17 cellular contexts compared by ENCODE assay signal in genomic region chr4:94488667-94489066, GRCh38. TPM values are rescaled to one million over a fixed set of nuclear protein-coding genes. Genes with fewer than 3 reads are reported as not detected.
DNase-seq lines count a peak whose midpoint lies in the region; ATAC-seq and TF ChIP-seq lines count a peak whose summit lies in the region.
"Had no signal": no experiment of that assay in that cellular context is flagged by ENCODE, and none has a peak within 500 bp of the region (broad histone marks: within the 10 kb centered on the region; RNA-seq: fewer than 3 reads in every experiment).

No MANE protein-coding gene starts in this region.

- no CpG with 5 or more reads among the region's 4 CpGs for WGBS in neuronal stem cell (ENCODE audit: extremely low coverage in 2 of 2, insufficient read length in 2 of 2, insufficient replicate concordance in 1 of 2), 2 donors

- no peak overlapping the region for H3K27ac ChIP-seq in neuronal stem cell (replicated peaks; ENCODE audit: low read length)
- H3K27ac ChIP-seq: left lung, neutrophil had no signal

- H3K79me1 ChIP-seq in neuronal stem cell (ENCODE audit: low read depth, low read length): no peaks in the 10 kb centered on the region

- no peak overlapping the region for H3K23ac ChIP-seq in neuronal stem cell (ENCODE audit: low read depth, low read length, poor library complexity)

- H3K4me2 ChIP-seq in neuronal stem cell (ENCODE audit: insufficient read depth, low read length, poor library complexity, severe bottlenecking): no peak overlapping the region

- H3K9ac ChIP-seq in adipocyte (ENCODE audit: low read length) (no peak overlapping the region), neuronal stem cell (ENCODE audit: low read depth, low read length, poor library complexity) (no peak overlapping the region)

- H2AK5ac ChIP-seq in neuronal stem cell (ENCODE audit: low read depth, low read length): no peak overlapping the region

- H4K91ac ChIP-seq in neuronal stem cell (ENCODE audit: low read depth, low read length, poor library complexity): no peak overlapping the region

- no peak overlapping the region for H3K18ac ChIP-seq in neuronal stem cell (ENCODE audit: low read length)

- no peak for ATAC-seq in GM21576 (IDR thresholded peaks at IDR 0.05; ENCODE audit: unreplicated experiment)
- ATAC-seq: left lung; stimulated activated naive CD8-positive, alpha-beta T cell treated with anti-CD3 and anti-CD28 coated beads, Interleukin-15, Interleukin-2, amounts not matched to agents 100 U/mL and 50 U/mL, for 24 hours had no signal

- no peak overlapping the region for H3K4me3 ChIP-seq in adipocyte (ENCODE audit: low read length)
- no peak overlapping the region for H3K4me3 ChIP-seq in fibroblast of villous mesenchyme (ENCODE audit: low read depth, low read length)
- H3K4me3 ChIP-seq in neuronal stem cell (ENCODE audit: low read length in 2 of 2): no peak overlapping the region
- H3K4me3 ChIP-seq: left lung, MG63 had no signal

- no peak overlapping the region for H2BK120ac ChIP-seq in neuronal stem cell (ENCODE audit: low read depth, low read length)

- H4K8ac ChIP-seq in neuronal stem cell (ENCODE audit: low read depth, low read length): no peak overlapping the region

- H3K14ac ChIP-seq in neuronal stem cell (ENCODE audit: low read length): no peak overlapping the region

- TF ChIP-seq POLR2A in erythroblast (IDR thresholded peaks at IDR 0.05; ENCODE audit: low read length): no peak

- H3K9me3 ChIP-seq in adipocyte (ENCODE audit: control insufficient read depth, low read length): no peaks in the 10 kb centered on the region
- no peaks in the 10 kb centered on the region for H3K9me3 ChIP-seq in neuronal stem cell (replicated peaks in 1 of 2; ENCODE audit: control insufficient read depth in 2 of 2, insufficient read depth in 1 of 2, low read depth in 1 of 2, low read length in 2 of 2)
- H3K9me3 ChIP-seq: Caco-2, left lung, MG63, neutrophil had no signal

- DNase-seq in HCEC 1CT (peak; percentile 58), adipocyte (ENCODE audit: low read depth) (peak; percentile 63), fibroblast of villous mesenchyme (ENCODE audit: low read depth) (peak; percentile 51), renal cortical epithelial cell (ENCODE audit: low read depth) (peak; percentile 93), amygdala (lab: John Stamatoyannopoulos, UW) (no peak), erythroblast (lab: John Stamatoyannopoulos, UW) (no peak), neuronal stem cell (ENCODE audit: low spot score) (no peak)
- DNase-seq: activated B cell treated with CpG ODN at 0.5 μM for 24 hours; activated T-cell treated with anti-CD3 and anti-CD28 coated beads, Interleukin-2, amount 50 U/mL, for 24 hours; Caco-2; left lung; MG63; NCI-H345; stimulated activated CD4-positive, alpha-beta T cell treated with anti-CD3 and anti-CD28 coated beads, Interleukin-1b, Interleukin-23, amount 100 ng/mL, for 48 hours; stimulated activated naive CD8-positive, alpha-beta T cell treated with anti-CD3 and anti-CD28 coated beads, Interleukin-15, Interleukin-2, amounts not matched to agents 100 U/mL and 50 U/mL, for 24 hours had no signal

- H3K36me3 ChIP-seq in adipocyte (ENCODE audit: control insufficient read depth, insufficient read depth, low read length, severe bottlenecking) (no peaks in the 10 kb centered on the region), neuronal stem cell (replicated peaks in 1 of 2; ENCODE audit: control insufficient read depth in 2 of 2, insufficient read depth in 2 of 2, low read length in 2 of 2) (no peaks in the 10 kb centered on the region)
- H3K36me3 ChIP-seq: left lung, MG63, neutrophil had no signal

- H2BK5ac ChIP-seq in neuronal stem cell (ENCODE audit: low read length): no peak overlapping the region

- H2BK12ac ChIP-seq in neuronal stem cell (ENCODE audit: low read length): no peak overlapping the region

- H2AFZ ChIP-seq in neuronal stem cell (ENCODE audit: low read length): no peak overlapping the region

- H2BK15ac ChIP-seq in neuronal stem cell (ENCODE audit: low read length): no peak overlapping the region

- peaks cover 20% of the 10 kb centered on the region for H3K4me1 ChIP-seq in adipocyte (ENCODE audit: control insufficient read depth, insufficient read depth, low read length)
- H3K4me1 ChIP-seq in neuronal stem cell (ENCODE audit: control insufficient read depth in 2 of 2, insufficient read depth in 1 of 2, low read depth in 1 of 2, low read length in 2 of 2): no peaks in the 10 kb centered on the region

- H3K27me3 ChIP-seq in adipocyte (replicated peaks; ENCODE audit: control insufficient read depth, insufficient read depth, low read length) (no peaks in the 10 kb centered on the region), neuronal stem cell (ENCODE audit: control insufficient read depth in 3 of 3, insufficient read depth in 3 of 3, low read depth in 1 of 3, low read length in 3 of 3) (no peaks in the 10 kb centered on the region)
- H3K27me3 ChIP-seq: left lung, MG63, neutrophil had no signal

- no peak for TF ChIP-seq CTCF in fibroblast of villous mesenchyme (IDR thresholded peaks at IDR 0.05; ENCODE audit: insufficient read depth, low read depth, low read length)

- no peak overlapping the region for H3K4ac ChIP-seq in neuronal stem cell (ENCODE audit: low read length)

RNA-seq across cellular contexts. Expression of gene PDLIM5, which starts 36.9 kb away (rescaled TPM):
- total RNA-seq in fibroblast of villous mesenchyme (259 and 370 TPM in 2 replicates), renal cortical epithelial cell (58.0 and 96.0 TPM in 2 replicates)
- 50.1 TPM for polyA plus RNA-seq in neuronal stem cell (2013, experiment 1 of 2)
- polyA plus RNA-seq in neuronal stem cell (2013, experiment 2 of 2): 54.2 TPM

Comparison
In these comparisons a context has a peak if more than half of its experiments do, and no peak if none do; other contexts are left out.
1. DNase-seq: peak in HCEC 1CT (single experiment), adipocyte (single experiment), fibroblast of villous mesenchyme (single experiment) and renal cortical epithelial cell (single experiment); none in amygdala (0 of 56), erythroblast (0 of 2) and neuronal stem cell (single experiment).